In the genomic region with DNA sequence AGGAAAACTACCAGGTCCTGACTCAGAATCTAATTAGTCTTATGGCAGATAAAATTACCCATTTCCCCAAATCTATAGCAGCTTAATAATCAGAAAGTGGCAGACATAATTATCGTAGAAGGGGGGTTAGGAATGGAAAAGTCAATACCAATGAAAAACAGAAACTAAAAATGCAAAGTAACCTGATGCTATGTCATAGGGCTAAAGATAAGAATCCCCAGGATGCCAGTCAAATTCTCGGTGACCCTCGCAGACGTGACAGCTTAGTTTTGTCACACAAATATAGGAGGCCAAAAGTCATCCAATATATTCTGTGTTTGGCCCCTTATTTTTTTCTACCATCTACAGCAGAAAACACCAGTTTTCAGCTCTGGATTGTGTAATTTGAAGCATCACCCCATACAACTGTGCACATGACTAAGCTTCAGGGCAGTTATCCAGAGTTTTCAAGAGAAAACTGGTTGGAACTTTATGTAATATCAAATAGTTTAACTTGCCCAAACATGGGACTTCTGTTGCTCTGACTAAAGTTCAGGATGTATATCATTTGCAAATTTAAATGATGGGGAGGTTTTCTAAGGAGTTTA, we compare ENCODE assay signal across 2 cellular contexts.
TF ChIP-seq lines count a peak whose summit lies in the region.

No MANE protein-coding gene starts in this region.

TF ChIP-seq in GM12878, 131 proteins besides CTCF, POLR2A, EP300 and RAD21 (continued from another document and continues in another):
- TF ChIP-seq BMI1 (IDR thresholded peaks at IDR 0.05; ENCODE audit: borderline replicate concordance): peak; percentile 36; the same call in 1 of the 2 replicates
- TF ChIP-seq RB1 (IDR thresholded peaks at IDR 0.05; ENCODE audit: borderline replicate concordance): 0 out of 2 replicates have a peak, but pooled peaks have one; percentile 54
- TF ChIP-seq POLR2AphosphoS5 (IDR thresholded peaks at IDR 0.05; ENCODE audit: low read length): peak; percentile 49; the same call in 1 of the 2 replicates
- TF ChIP-seq MEF2B (IDR thresholded peaks at IDR 0.05; ENCODE audit: partially characterized antibody, poor library complexity, severe bottlenecking): no peak
- TF ChIP-seq MTA2 (IDR thresholded peaks at IDR 0.05; ENCODE audit: low read depth): peak; percentile 83
- no peak for TF ChIP-seq YY1 (IDR thresholded peaks at IDR 0.05; ENCODE audit: low read depth, low read length)
- TF ChIP-seq BCL11A (IDR thresholded peaks at IDR 0.05; ENCODE audit: low read depth, low read length): 0 out of 2 replicates have a peak, but pooled peaks have one; percentile 15
- TF ChIP-seq POLR2AphosphoS2 (IDR thresholded peaks at IDR 0.05; ENCODE audit: low read depth, low read length): 0 out of 2 replicates have a peak, but pooled peaks have one; percentile 3
- no peak for TF ChIP-seq ZNF622 (IDR thresholded peaks at IDR 0.05)
- TF ChIP-seq, protein P1, sequence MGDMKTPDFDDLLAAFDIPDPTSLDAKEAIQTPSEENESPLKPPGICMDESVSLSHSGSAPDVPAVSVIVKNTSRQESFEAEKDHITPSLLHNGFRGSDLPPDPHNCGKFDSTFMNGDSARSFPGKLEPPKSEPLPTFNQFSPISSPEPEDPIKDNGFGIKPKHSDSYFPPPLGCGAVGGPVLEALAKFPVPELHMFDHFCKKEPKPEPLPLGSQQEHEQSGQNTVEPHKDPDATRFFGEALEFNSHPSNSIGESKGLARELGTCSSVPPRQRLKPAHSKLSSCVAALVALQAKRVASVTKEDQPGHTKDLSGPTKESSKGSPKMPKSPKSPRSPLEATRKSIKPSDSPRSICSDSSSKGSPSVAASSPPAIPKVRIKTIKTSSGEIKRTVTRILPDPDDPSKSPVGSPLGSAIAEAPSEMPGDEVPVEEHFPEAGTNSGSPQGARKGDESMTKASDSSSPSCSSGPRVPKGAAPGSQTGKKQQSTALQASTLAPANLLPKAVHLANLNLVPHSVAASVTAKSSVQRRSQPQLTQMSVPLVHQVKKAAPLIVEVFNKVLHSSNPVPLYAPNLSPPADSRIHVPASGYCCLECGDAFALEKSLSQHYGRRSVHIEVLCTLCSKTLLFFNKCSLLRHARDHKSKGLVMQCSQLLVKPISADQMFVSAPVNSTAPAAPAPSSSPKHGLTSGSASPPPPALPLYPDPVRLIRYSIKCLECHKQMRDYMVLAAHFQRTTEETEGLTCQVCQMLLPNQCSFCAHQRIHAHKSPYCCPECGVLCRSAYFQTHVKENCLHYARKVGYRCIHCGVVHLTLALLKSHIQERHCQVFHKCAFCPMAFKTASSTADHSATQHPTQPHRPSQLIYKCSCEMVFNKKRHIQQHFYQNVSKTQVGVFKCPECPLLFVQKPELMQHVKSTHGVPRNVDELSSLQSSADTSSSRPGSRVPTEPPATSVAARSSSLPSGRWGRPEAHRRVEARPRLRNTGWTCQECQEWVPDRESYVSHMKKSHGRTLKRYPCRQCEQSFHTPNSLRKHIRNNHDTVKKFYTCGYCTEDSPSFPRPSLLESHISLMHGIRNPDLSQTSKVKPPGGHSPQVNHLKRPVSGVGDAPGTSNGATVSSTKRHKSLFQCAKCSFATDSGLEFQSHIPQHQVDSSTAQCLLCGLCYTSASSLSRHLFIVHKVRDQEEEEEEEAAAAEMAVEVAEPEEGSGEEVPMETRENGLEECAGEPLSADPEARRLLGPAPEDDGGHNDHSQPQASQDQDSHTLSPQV (IDR thresholded peaks at IDR 0.05): peak; percentile 69; the same call in 1 of the 2 replicates
- TF ChIP-seq, protein P2, sequence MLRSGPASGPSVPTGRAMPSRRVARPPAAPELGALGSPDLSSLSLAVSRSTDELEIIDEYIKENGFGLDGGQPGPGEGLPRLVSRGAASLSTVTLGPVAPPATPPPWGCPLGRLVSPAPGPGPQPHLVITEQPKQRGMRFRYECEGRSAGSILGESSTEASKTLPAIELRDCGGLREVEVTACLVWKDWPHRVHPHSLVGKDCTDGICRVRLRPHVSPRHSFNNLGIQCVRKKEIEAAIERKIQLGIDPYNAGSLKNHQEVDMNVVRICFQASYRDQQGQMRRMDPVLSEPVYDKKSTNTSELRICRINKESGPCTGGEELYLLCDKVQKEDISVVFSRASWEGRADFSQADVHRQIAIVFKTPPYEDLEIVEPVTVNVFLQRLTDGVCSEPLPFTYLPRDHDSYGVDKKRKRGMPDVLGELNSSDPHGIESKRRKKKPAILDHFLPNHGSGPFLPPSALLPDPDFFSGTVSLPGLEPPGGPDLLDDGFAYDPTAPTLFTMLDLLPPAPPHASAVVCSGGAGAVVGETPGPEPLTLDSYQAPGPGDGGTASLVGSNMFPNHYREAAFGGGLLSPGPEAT (IDR thresholded peaks at IDR 0.05; ENCODE audit: low read depth): no peak
- TF ChIP-seq POU2F2 (IDR thresholded peaks at IDR 0.05; ENCODE audit: borderline replicate concordance, low read depth, low read length): 0 out of 3 replicates have a peak, but pooled peaks have one; percentile 43
- TF ChIP-seq, protein P3, sequence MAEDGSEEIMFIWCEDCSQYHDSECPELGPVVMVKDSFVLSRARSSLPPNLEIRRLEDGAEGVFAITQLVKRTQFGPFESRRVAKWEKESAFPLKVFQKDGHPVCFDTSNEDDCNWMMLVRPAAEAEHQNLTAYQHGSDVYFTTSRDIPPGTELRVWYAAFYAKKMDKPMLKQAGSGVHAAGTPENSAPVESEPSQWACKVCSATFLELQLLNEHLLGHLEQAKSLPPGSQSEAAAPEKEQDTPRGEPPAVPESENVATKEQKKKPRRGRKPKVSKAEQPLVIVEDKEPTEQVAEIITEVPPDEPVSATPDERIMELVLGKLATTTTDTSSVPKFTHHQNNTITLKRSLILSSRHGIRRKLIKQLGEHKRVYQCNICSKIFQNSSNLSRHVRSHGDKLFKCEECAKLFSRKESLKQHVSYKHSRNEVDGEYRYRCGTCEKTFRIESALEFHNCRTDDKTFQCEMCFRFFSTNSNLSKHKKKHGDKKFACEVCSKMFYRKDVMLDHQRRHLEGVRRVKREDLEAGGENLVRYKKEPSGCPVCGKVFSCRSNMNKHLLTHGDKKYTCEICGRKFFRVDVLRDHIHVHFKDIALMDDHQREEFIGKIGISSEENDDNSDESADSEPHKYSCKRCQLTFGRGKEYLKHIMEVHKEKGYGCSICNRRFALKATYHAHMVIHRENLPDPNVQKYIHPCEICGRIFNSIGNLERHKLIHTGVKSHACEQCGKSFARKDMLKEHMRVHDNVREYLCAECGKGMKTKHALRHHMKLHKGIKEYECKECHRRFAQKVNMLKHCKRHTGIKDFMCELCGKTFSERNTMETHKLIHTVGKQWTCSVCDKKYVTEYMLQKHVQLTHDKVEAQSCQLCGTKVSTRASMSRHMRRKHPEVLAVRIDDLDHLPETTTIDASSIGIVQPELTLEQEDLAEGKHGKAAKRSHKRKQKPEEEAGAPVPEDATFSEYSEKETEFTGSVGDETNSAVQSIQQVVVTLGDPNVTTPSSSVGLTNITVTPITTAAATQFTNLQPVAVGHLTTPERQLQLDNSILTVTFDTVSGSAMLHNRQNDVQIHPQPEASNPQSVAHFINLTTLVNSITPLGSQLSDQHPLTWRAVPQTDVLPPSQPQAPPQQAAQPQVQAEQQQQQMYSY (CRISPR knock-in tag; IDR thresholded peaks at IDR 0.05): no peak

TF ChIP-seq in WTC11, 78 proteins besides CTCF, POLR2A, EP300 and RAD21 (continued from another document and continues in another):
- TF ChIP-seq, protein P4, sequence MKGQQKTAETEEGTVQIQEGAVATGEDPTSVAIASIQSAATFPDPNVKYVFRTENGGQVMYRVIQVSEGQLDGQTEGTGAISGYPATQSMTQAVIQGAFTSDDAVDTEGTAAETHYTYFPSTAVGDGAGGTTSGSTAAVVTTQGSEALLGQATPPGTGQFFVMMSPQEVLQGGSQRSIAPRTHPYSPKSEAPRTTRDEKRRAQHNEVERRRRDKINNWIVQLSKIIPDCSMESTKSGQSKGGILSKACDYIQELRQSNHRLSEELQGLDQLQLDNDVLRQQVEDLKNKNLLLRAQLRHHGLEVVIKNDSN (CRISPR knock-in tag; IDR thresholded peaks at IDR 0.05): no peak
- TF ChIP-seq, protein P5, sequence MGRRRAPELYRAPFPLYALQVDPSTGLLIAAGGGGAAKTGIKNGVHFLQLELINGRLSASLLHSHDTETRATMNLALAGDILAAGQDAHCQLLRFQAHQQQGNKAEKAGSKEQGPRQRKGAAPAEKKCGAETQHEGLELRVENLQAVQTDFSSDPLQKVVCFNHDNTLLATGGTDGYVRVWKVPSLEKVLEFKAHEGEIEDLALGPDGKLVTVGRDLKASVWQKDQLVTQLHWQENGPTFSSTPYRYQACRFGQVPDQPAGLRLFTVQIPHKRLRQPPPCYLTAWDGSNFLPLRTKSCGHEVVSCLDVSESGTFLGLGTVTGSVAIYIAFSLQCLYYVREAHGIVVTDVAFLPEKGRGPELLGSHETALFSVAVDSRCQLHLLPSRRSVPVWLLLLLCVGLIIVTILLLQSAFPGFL (CRISPR knock-in tag; IDR thresholded peaks at IDR 0.05; ENCODE audit: borderline replicate concordance): no peak
- no peak for TF ChIP-seq NFATC4 (CRISPR knock-in tag; IDR thresholded peaks at IDR 0.05)
- TF ChIP-seq ZNF317 (CRISPR knock-in tag; IDR thresholded peaks at IDR 0.05; ENCODE audit: borderline replicate concordance, low read depth): no peak
- no peak for TF ChIP-seq ZNF138 (CRISPR knock-in tag; conservative IDR thresholded peaks at IDR 0.05)
- TF ChIP-seq, protein P6, sequence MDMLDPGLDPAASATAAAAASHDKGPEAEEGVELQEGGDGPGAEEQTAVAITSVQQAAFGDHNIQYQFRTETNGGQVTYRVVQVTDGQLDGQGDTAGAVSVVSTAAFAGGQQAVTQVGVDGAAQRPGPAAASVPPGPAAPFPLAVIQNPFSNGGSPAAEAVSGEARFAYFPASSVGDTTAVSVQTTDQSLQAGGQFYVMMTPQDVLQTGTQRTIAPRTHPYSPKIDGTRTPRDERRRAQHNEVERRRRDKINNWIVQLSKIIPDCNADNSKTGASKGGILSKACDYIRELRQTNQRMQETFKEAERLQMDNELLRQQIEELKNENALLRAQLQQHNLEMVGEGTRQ (CRISPR knock-in tag; IDR thresholded peaks at IDR 0.05): no peak
- TF ChIP-seq, protein P7, sequence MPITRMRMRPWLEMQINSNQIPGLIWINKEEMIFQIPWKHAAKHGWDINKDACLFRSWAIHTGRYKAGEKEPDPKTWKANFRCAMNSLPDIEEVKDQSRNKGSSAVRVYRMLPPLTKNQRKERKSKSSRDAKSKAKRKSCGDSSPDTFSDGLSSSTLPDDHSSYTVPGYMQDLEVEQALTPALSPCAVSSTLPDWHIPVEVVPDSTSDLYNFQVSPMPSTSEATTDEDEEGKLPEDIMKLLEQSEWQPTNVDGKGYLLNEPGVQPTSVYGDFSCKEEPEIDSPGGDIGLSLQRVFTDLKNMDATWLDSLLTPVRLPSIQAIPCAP (CRISPR knock-in tag; IDR thresholded peaks at IDR 0.05): no peak
- TF ChIP-seq, protein P8, sequence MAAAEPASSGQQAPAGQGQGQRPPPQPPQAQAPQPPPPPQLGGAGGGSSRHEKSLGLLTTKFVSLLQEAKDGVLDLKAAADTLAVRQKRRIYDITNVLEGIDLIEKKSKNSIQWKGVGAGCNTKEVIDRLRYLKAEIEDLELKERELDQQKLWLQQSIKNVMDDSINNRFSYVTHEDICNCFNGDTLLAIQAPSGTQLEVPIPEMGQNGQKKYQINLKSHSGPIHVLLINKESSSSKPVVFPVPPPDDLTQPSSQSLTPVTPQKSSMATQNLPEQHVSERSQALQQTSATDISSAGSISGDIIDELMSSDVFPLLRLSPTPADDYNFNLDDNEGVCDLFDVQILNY (CRISPR knock-in tag; IDR thresholded peaks at IDR 0.05): no peak
- TF ChIP-seq, protein P9, sequence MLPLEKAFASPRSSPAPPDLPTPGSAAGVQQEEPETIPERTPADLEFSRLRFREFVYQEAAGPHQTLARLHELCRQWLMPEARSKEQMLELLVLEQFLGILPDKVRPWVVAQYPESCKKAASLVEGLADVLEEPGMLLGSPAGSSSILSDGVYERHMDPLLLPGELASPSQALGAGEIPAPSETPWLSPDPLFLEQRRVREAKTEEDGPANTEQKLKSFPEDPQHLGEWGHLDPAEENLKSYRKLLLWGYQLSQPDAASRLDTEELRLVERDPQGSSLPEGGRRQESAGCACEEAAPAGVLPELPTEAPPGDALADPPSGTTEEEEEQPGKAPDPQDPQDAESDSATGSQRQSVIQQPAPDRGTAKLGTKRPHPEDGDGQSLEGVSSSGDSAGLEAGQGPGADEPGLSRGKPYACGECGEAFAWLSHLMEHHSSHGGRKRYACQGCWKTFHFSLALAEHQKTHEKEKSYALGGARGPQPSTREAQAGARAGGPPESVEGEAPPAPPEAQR (CRISPR knock-in tag; IDR thresholded peaks at IDR 0.05): no peak
- TF ChIP-seq, protein P10, sequence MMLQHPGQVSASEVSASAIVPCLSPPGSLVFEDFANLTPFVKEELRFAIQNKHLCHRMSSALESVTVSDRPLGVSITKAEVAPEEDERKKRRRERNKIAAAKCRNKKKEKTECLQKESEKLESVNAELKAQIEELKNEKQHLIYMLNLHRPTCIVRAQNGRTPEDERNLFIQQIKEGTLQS (CRISPR knock-in tag; conservative IDR thresholded peaks at IDR 0.05): no peak
- TF ChIP-seq ZNF416 (CRISPR knock-in tag; IDR thresholded peaks at IDR 0.05): no peak
- TF ChIP-seq, protein P11, sequence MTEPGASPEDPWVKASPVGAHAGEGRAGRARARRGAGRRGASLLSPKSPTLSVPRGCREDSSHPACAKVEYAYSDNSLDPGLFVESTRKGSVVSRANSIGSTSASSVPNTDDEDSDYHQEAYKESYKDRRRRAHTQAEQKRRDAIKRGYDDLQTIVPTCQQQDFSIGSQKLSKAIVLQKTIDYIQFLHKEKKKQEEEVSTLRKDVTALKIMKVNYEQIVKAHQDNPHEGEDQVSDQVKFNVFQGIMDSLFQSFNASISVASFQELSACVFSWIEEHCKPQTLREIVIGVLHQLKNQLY (CRISPR knock-in tag; IDR thresholded peaks at IDR 0.05): no peak
- TF ChIP-seq, protein P12, sequence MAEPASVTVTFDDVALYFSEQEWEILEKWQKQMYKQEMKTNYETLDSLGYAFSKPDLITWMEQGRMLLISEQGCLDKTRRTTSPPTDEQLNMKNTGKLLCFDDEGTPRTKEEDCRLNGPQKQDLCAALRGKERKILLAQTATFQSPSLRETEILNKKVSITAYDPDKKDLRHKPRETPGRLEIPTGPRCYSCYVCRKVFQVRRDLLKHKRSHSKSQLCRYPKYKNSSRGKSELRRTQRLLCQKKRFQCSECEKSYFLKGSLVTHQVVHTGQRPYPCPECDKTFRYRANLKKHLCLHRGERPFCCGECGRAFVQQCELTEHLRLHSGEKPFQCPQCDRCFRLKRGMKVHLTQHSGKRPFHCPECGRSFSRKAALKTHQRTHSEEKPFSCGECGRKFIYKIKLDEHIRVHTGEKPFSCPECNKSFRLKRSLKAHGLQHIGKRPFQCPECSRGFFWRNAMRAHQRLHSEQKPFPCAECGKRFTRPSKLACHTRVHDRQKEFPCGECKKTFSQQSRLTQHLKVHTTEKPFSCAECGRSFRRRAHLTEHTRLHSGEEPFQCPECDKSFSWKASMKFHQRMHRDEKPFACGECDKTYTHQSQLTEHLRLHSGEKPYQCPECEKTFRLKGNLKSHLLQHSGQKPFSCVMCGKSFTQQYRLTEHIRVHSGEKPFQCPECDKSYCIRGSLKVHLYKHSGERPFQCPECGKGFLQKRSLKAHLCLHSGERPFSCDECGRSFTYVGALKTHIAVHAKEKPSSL (CRISPR knock-in tag; conservative IDR thresholded peaks at IDR 0.05): no peak
- TF ChIP-seq CREM (CRISPR knock-in tag; IDR thresholded peaks at IDR 0.05): no peak
- TF ChIP-seq, protein P13, sequence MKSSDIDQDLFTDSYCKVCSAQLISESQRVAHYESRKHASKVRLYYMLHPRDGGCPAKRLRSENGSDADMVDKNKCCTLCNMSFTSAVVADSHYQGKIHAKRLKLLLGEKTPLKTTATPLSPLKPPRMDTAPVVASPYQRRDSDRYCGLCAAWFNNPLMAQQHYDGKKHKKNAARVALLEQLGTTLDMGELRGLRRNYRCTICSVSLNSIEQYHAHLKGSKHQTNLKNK (CRISPR knock-in tag; IDR thresholded peaks at IDR 0.05): no peak
